1 cellular context compared by ENCODE assay signal in the genomic region with DNA sequence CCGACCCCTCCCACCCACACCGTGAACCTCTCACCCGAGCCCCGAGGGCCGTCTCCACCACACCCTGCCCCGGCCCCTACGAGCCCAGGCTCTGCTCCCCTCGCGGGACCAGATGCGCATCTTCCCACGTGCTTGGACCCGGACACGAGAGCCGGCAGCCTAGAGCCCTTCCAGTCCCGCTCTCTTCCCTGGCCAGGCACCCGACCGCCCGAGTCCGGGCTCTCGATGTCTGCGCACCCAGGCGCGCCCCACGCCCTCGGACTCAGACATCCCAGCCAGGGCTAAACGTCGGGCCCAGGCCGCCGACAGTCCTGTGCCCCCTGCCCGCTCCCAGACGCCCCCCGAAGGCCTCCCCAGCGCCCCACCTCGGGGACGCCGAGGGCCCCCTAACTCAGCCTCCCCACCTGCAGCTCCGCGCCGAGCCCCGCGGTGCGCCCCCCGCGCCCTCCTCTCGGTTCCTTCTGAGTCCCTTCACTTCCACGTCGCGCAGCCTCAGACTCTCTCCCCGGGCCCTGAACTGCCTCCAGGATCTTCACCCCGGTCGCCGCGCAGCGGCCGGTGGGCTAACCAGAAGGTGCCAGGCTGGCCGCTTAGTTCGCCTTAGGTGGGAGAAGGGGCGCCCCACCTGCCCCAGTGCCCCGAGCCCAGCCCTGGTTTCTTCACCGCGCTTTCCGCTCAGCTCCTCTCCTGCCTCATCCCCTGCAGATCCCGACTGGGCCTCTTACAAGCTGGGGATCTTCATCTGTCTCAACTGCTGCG.
TF ChIP-seq lines count a peak whose summit lies in the region.

No MANE protein-coding gene starts in this region.

TF ChIP-seq in WTC11, 78 proteins besides CTCF, POLR2A, EP300 and RAD21 (continued from another document):
- TF ChIP-seq, protein P1, sequence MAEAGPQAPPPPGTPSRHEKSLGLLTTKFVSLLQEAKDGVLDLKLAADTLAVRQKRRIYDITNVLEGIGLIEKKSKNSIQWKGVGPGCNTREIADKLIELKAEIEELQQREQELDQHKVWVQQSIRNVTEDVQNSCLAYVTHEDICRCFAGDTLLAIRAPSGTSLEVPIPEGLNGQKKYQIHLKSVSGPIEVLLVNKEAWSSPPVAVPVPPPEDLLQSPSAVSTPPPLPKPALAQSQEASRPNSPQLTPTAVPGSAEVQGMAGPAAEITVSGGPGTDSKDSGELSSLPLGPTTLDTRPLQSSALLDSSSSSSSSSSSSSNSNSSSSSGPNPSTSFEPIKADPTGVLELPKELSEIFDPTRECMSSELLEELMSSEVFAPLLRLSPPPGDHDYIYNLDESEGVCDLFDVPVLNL (CRISPR knock-in tag; IDR thresholded peaks at IDR 0.05; ENCODE audit: borderline replicate concordance, low read depth), result no peak
- TF ChIP-seq NR1H2 (CRISPR knock-in tag; IDR thresholded peaks at IDR 0.05) (no peak), NR2C2 (CRISPR knock-in tag; IDR thresholded peaks at IDR 0.05) (no peak), ZNF232 (CRISPR knock-in tag; IDR thresholded peaks at IDR 0.05) (no peak), JAZF1 (CRISPR knock-in tag; IDR thresholded peaks at IDR 0.05) (no peak), ZNF423 (CRISPR knock-in tag; IDR thresholded peaks at IDR 0.05) (no peak), GABPB1 (CRISPR knock-in tag; IDR thresholded peaks at IDR 0.05) (no peak), NFYB (CRISPR knock-in tag; conservative IDR thresholded peaks at IDR 0.05; ENCODE audit: low read depth) (no peak)
- TF ChIP-seq, protein P2, sequence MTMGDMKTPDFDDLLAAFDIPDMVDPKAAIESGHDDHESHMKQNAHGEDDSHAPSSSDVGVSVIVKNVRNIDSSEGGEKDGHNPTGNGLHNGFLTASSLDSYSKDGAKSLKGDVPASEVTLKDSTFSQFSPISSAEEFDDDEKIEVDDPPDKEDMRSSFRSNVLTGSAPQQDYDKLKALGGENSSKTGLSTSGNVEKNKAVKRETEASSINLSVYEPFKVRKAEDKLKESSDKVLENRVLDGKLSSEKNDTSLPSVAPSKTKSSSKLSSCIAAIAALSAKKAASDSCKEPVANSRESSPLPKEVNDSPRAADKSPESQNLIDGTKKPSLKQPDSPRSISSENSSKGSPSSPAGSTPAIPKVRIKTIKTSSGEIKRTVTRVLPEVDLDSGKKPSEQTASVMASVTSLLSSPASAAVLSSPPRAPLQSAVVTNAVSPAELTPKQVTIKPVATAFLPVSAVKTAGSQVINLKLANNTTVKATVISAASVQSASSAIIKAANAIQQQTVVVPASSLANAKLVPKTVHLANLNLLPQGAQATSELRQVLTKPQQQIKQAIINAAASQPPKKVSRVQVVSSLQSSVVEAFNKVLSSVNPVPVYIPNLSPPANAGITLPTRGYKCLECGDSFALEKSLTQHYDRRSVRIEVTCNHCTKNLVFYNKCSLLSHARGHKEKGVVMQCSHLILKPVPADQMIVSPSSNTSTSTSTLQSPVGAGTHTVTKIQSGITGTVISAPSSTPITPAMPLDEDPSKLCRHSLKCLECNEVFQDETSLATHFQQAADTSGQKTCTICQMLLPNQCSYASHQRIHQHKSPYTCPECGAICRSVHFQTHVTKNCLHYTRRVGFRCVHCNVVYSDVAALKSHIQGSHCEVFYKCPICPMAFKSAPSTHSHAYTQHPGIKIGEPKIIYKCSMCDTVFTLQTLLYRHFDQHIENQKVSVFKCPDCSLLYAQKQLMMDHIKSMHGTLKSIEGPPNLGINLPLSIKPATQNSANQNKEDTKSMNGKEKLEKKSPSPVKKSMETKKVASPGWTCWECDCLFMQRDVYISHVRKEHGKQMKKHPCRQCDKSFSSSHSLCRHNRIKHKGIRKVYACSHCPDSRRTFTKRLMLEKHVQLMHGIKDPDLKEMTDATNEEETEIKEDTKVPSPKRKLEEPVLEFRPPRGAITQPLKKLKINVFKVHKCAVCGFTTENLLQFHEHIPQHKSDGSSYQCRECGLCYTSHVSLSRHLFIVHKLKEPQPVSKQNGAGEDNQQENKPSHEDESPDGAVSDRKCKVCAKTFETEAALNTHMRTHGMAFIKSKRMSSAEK (CRISPR knock-in tag; IDR thresholded peaks at IDR 0.05; ENCODE audit: borderline replicate concordance), result no peak
